Comparison of ENCODE assay signal across 1 cellular context in genomic region chr16:11683140-11683539, GRCh38.
TF ChIP-seq lines count a peak whose summit lies in the region.

No MANE protein-coding gene starts in this region.

TF ChIP-seq in IMR-90, 13 proteins besides CTCF, POLR2A, EP300 and RAD21:
- no peak for TF ChIP-seq SMC3 (IDR thresholded peaks at IDR 0.05; ENCODE audit: low read depth, low read length)
- TF ChIP-seq MAZ (IDR thresholded peaks at IDR 0.05; ENCODE audit: borderline replicate concordance, low read depth, low read length) = no peak
- TF ChIP-seq RFX5 (IDR thresholded peaks at IDR 0.05; ENCODE audit: low read depth, low read length) = no peak
- no peak for TF ChIP-seq RCOR1 (IDR thresholded peaks at IDR 0.05; ENCODE audit: insufficient replicate concordance, low read length)
- no peak for TF ChIP-seq USF2 (IDR thresholded peaks at IDR 0.05; ENCODE audit: low read depth, low read length)
- no peak for TF ChIP-seq ELK1 (IDR thresholded peaks at IDR 0.05; ENCODE audit: borderline replicate concordance, low read depth, low read length)
- TF ChIP-seq CEBPB (IDR thresholded peaks at IDR 0.05; ENCODE audit: low read depth, low read length) = no peak
